Comparison of ENCODE assay signal across 9 cellular contexts in the genomic region with DNA sequence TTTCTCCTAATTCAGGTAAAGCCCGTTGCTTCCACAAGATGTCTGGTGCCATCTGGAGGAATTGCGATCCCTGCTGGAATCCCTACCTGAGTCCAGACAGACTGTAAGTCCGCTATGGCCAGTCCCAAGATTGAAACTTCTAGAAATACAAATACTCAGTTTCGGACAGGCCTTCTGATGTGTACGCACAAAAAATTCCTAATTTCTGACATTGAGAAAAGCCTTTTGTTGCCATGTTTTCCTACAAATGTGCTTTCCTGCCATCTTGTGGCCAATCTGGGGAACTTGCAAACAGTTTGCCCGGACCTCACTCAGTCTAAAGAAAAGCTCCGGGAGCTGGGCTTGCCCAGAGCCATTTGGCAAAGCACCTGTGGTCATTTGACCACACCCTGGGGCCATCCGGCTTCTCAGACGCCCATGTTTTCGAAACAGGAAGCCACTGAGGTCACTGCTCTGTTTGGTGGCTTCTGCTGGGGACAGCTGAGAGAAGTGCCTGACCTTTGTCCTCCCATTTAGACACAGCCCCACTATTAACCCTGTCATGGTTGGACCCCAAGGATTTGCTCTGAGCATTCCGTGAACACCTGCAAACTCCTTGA.
DNase-seq lines count a peak whose midpoint lies in the region; ATAC-seq, FAIRE-seq and TF ChIP-seq lines count a peak whose summit lies in the region.
"Had no signal": no experiment of that assay in that cellular context is flagged by ENCODE, and none has a peak within 500 bp of the region (broad histone marks: within the 10 kb centered on the region; RNA-seq: fewer than 3 reads in every experiment).

No MANE protein-coding gene starts in this region.

- no peak overlapping the region for H2AK5ac ChIP-seq in H1 (ENCODE audit: low read depth, low read length)

- H2BK5ac ChIP-seq in H1 (ENCODE audit: low read depth, low read length): no peak overlapping the region

- peaks cover 0 to 3% (median 1%) of the 10 kb centered on the region in 4 experiments; a peak in 2 of 7 replicates for H3K4me1 ChIP-seq in H1 (replicated peaks in 1 of 4; ENCODE audit: control insufficient read depth in 3 of 4, insufficient read depth in 4 of 4, low read length in 3 of 4)

- POLR2A ChIA-PET in activated CD4-positive, alpha-beta memory T cell treated with anti-CD3 and anti-CD28 coated beads for 36 hours (lab: Charles Lee): no interaction called here
- POLR2A ChIA-PET in H1 (lab: Charles Lee; ENCODE audit: partially characterized antibody): no interaction called here

- H4K20me1 ChIP-seq in H1 (replicated peaks in 1 of 2; ENCODE audit: control insufficient read depth in 1 of 2, insufficient read depth in 2 of 2, low read length in 2 of 2): no peaks in the 10 kb centered on the region

- no peak overlapping the region for H3K23ac ChIP-seq in H1 (ENCODE audit: insufficient read length)

- H2BK120ac ChIP-seq in H1 (replicated peaks; ENCODE audit: low read depth, low read length): no peak overlapping the region

- intact Hi-C loops in activated CD4-positive, alpha-beta memory T cell treated with anti-CD3 and anti-CD28 coated beads for 36 hours (cut with micrococcal nuclease): loop anchor here (1.0 to 10.0 kb wide), 6 partner anchors 20 to 816 kb away; a partner anchor contains a TSS

- H3K4ac ChIP-seq in H1 (replicated peaks; ENCODE audit: insufficient read length, low read depth, low read length): peak overlapping the region; percentile 64

- FAIRE-seq in H1 (lab: Jason Lieb, UNC): peak; percentile 100

- 39% methylated on average over 11 of the region's 11 CpGs; no CpG with 5 or more reads in 1 of the 2 experiments for WGBS in H1 (ENCODE audit: extremely low coverage in 1 of 2, insufficient coverage in 1 of 2, insufficient read length in 1 of 2, insufficient replicate concordance in 2 of 2, low coverage in 1 of 2, low lambda C conversion rate in 2 of 2, missing lambda C conversion rate in 1 of 2), 2 experiments

- peak; percentile 81 to 88 for DNase-seq in AML-193 (lab: John Stamatoyannopoulos, UW)
- peak; percentile 85 for DNase-seq in NCI-H69 (lab: John Stamatoyannopoulos, UW)
- peak; percentile 58 for DNase-seq in activated CD4-positive, alpha-beta memory T cell treated with anti-CD3 and anti-CD28 coated beads for 36 hours
- peak; percentile 15 to 76 for DNase-seq in H1 (ENCODE audit: low read depth in 1 of 2, low spot score in 2 of 2)
- DNase-seq in lung microvascular endothelial cell (ENCODE audit: low read depth in 2 of 2): peak; percentile 72 to 84
- DNase-seq in stimulated activated CD8-positive, alpha-beta memory T cell treated with anti-CD3 and anti-CD28 coated beads, Interleukin-7, amount 100 ng/mL, for 24 hours (ENCODE audit: low read depth): peak; percentile 5

- TF ChIP-seq RAD21 in H1 (IDR thresholded peaks at IDR 0.05 in 1 of 2, conservative IDR thresholded peaks at IDR 0.05 in 1 of 2; ENCODE audit: low read depth in 2 of 2, low read length in 2 of 2): peak; percentile 78 to 80

- H2BK20ac ChIP-seq in H1 (ENCODE audit: low read length): 0 out of 2 replicates have a peak overlapping the region, but pooled peaks have one; percentile 69

- no peak overlapping the region for H3K14ac ChIP-seq in H1 (ENCODE audit: insufficient read length)

- H3K36me3 ChIP-seq in H1 (ENCODE audit: control insufficient read depth in 2 of 4, insufficient read depth in 4 of 4, low read length in 3 of 4): no peaks in the 10 kb centered on the region

- H3K23me2 ChIP-seq in H1 (ENCODE audit: low read depth, low read length): peaks cover 2% of the 10 kb centered on the region; the same call in 1 of the 2 replicates

- no peak overlapping the region for H4K5ac ChIP-seq in H1 (ENCODE audit: insufficient read length, low read depth, low read length)

- no peak overlapping the region for H3K9ac ChIP-seq in H1 (replicated peaks in 1 of 4; ENCODE audit: extremely low read depth in 1 of 4, low read depth in 3 of 4, low read length in 3 of 4)

- CTCF ChIA-PET in activated CD4-positive, alpha-beta memory T cell treated with anti-CD3 and anti-CD28 coated beads for 36 hours (lab: Charles Lee): interaction anchor here (0.5 to 4.4 kb wide), 23 partner anchors 9 to 818 kb away, joined by 3 to 79 read pairs (median 3); no protein-coding TSS in a partner anchor
- CTCF ChIA-PET in H1 (lab: Charles Lee; ENCODE audit: partially characterized antibody): interaction anchor here (0.6 to 3.4 kb wide), 49 partner anchors 8 to 1838 kb away, joined by 3 to 32 read pairs (median 4); no protein-coding TSS in a partner anchor

- H2BK15ac ChIP-seq in H1 (ENCODE audit: low read length): no peak overlapping the region

- no peak for TF ChIP-seq EP300 in H1 (IDR thresholded peaks at IDR 0.05; ENCODE audit: borderline replicate concordance in 1 of 2, low read depth in 2 of 2, low read length in 2 of 2)

- no peaks in the 10 kb centered on the region for H3K36me3 Mint-ChIP-seq in activated CD4-positive, alpha-beta memory T cell treated with anti-CD3 and anti-CD28 coated beads for 36 hours
- H3K36me3 Mint-ChIP-seq: IgD-negative memory B cell had no signal

- no peak overlapping the region for H3K56ac ChIP-seq in H1 (replicated peaks; ENCODE audit: insufficient read length, low read depth, low read length)

- no peak overlapping the region for H2BK12ac ChIP-seq in H1 (ENCODE audit: low read depth, low read length)

- no peak overlapping the region for H3K27ac Mint-ChIP-seq in activated CD4-positive, alpha-beta memory T cell treated with anti-CD3 and anti-CD28 coated beads for 36 hours

- no peak overlapping the region for H4K91ac ChIP-seq in H1 (replicated peaks; ENCODE audit: insufficient read length, low read length)

- peak overlapping the region; percentile 98 for H2AFZ ChIP-seq in H1 (ENCODE audit: low read length)

- H4K8ac ChIP-seq in H1 (ENCODE audit: extremely low read depth, insufficient read depth, low read length): no peak overlapping the region

- no peaks in the 10 kb centered on the region for H3K79me2 ChIP-seq in H1 (ENCODE audit: control insufficient read depth in 1 of 2, insufficient read depth in 2 of 2, low read length in 2 of 2)

- no peaks in the 10 kb centered on the region for H3K27me3 ChIP-seq in H1 (replicated peaks in 1 of 4; ENCODE audit: control insufficient read depth in 3 of 4, extremely low read depth in 1 of 4, insufficient read depth in 3 of 4, low read length in 3 of 4)

- peak overlapping the region in 3 of 4 experiments; percentile 5 to 34 (median 7); a peak in 2 of 8 replicates for H3K4me3 ChIP-seq in H1 (ENCODE audit: extremely low read depth in 1 of 4, insufficient read depth in 2 of 4, low read depth in 3 of 4, low read length in 4 of 4)

- TF ChIP-seq CTCF in H1 (IDR thresholded peaks at IDR 0.05; ENCODE audit: control extremely low read depth in 1 of 3, insufficient read depth in 1 of 3, low read depth in 1 of 3, low read length in 3 of 3): peak; percentile 41 to 87 (median 68)

- peak overlapping the region; percentile 22 to 36; a peak in 1 of 4 replicates for H3K4me2 ChIP-seq in H1 (ENCODE audit: insufficient read depth in 1 of 2, low read depth in 2 of 2, low read length in 2 of 2)

- no peak overlapping the region for H3K18ac ChIP-seq in H1 (ENCODE audit: extremely low read depth, low read length)

- no peaks in the 10 kb centered on the region for H3K9me3 ChIP-seq in H1 (ENCODE audit: insufficient read depth in 2 of 2, low read depth in 1 of 2, low read length in 1 of 2)

- H3K4me1 Mint-ChIP-seq in activated CD4-positive, alpha-beta memory T cell treated with anti-CD3 and anti-CD28 coated beads for 36 hours (ENCODE audit: low read depth): no peaks in the 10 kb centered on the region

- no peaks in the 10 kb centered on the region for H3K79me1 ChIP-seq in H1 (ENCODE audit: low read depth, low read length)

- TF ChIP-seq POLR2A in H1 (IDR thresholded peaks at IDR 0.05; ENCODE audit: control extremely low read depth in 1 of 2, low read depth in 2 of 2, low read length in 2 of 2): no peak

- no peaks in the 10 kb centered on the region for H3K9me3 Mint-ChIP-seq in activated CD4-positive, alpha-beta memory T cell treated with anti-CD3 and anti-CD28 coated beads for 36 hours
- H3K9me3 Mint-ChIP-seq: IgD-negative memory B cell had no signal

- no peak overlapping the region for H3K27ac ChIP-seq in H1 (ENCODE audit: low read depth, low read length)

- no peak overlapping the region for H3K4me3 Mint-ChIP-seq in activated CD4-positive, alpha-beta memory T cell treated with anti-CD3 and anti-CD28 coated beads for 36 hours
- H3K4me3 Mint-ChIP-seq: IgD-negative memory B cell had no signal

- peaks cover 2% of the 10 kb centered on the region for H3K27me3 Mint-ChIP-seq in activated CD4-positive, alpha-beta memory T cell treated with anti-CD3 and anti-CD28 coated beads for 36 hours

- ATAC-seq in GM18907 (IDR thresholded peaks at IDR 0.05; ENCODE audit: unreplicated experiment) (peak; percentile 78), HG03342 (IDR thresholded peaks at IDR 0.05; ENCODE audit: unreplicated experiment) (peak; percentile 74)

TF ChIP-seq in H1, 55 proteins besides CTCF, POLR2A, EP300 and RAD21 (continues in another document):
- TF ChIP-seq SIN3A (conservative IDR thresholded peaks at IDR 0.05 in 1 of 2, IDR thresholded peaks at IDR 0.05 in 1 of 2; ENCODE audit: low read depth in 1 of 2, low read length in 2 of 2) (no peak), HDAC6 (IDR thresholded peaks at IDR 0.05; ENCODE audit: low read depth, low read length) (no peak), FOSL1 (IDR thresholded peaks at IDR 0.05; ENCODE audit: insufficient read depth, low read depth, low read length) (no peak), EGR1 (IDR thresholded peaks at IDR 0.05; ENCODE audit: borderline replicate concordance, low read depth, low read length) (no peak), GABPA (IDR thresholded peaks at IDR 0.05; ENCODE audit: borderline replicate concordance, insufficient read depth, low read length) (no peak), SIX5 (IDR thresholded peaks at IDR 0.05; ENCODE audit: low read depth, low read length) (no peak), SUZ12 (IDR thresholded peaks at IDR 0.05; ENCODE audit: low read length) (no peak), JUN (IDR thresholded peaks at IDR 0.05; ENCODE audit: low read depth, low read length) (no peak), ZNF274 (IDR thresholded peaks at IDR 0.05; ENCODE audit: borderline replicate concordance, extremely low read depth, low read length) (no peak), EZH2 (IDR thresholded peaks at IDR 0.05; ENCODE audit: low read depth, low read length, severe bottlenecking) (no peak), SP4 (IDR thresholded peaks at IDR 0.05; ENCODE audit: low read length) (no peak), CHD1 (IDR thresholded peaks at IDR 0.05; ENCODE audit: low read depth, low read length) (no peak), TAF1 (IDR thresholded peaks at IDR 0.05; ENCODE audit: low read depth, low read length) (no peak)

Comparison
In these comparisons a context has a peak if more than half of its experiments do, and no peak if none do; other contexts are left out.
1. DNase-seq: peak in every context shown above with its lines; median percentile 85 in NCI-H69; 84 in AML-193; 78 in lung microvascular endothelial cell; 58 in activated CD4-positive, alpha-beta memory T cell treated with anti-CD3 and anti-CD28 coated beads for 36 hours; 46 in H1; 5 in stimulated activated CD8-positive, alpha-beta memory T cell treated with anti-CD3 and anti-CD28 coated beads, Interleukin-7, amount 100 ng/mL, for 24 hours.